In the genomic region with DNA sequence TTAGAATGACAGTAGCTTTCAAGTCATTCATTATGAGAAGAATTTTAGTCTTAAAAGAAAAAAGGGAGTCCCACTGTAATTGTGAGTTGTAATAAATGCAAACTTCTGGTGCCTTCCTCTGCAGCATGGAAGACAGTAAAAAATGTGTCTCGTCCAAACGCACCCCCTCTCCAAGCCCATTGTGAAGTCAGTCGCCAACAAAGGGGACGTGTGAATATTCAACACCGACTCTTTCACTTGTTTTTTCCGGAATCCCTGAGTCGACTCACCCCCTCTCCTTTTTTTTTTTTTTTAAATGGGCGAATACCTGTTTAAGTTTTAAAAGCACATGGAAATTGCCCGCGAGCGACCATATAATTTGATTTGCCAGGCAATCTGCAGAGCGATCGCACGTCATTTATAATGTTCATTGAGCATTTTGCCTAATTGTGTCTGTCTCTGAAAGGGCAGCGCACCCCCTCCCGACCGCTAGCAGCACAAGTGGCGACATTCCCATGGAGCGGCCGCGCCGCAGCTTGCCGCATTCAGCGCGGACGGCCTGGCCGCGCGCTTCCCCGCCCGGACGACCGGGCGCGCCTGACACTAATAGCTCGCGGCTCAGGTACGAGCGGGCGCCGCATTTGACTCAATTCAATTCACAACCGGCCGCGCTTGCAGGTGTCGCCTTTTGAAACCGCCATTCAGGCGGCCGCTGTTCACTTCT, we compare ENCODE assay signal across 17 cellular contexts. TPM values are rescaled to one million over a fixed set of nuclear protein-coding genes. Genes with fewer than 3 reads are reported as not detected.
DNase-seq lines count a peak whose midpoint lies in the region; ATAC-seq, FAIRE-seq and TF ChIP-seq lines count a peak whose summit lies in the region.
"Had no signal": no experiment of that assay in that cellular context is flagged by ENCODE, and none has a peak within 500 bp of the region (broad histone marks: within the 10 kb centered on the region; RNA-seq: fewer than 3 reads in every experiment).

No MANE protein-coding gene starts in this region.

- H3K36me3 ChIP-seq in K562 (ENCODE audit: control insufficient read depth, insufficient read depth, low read length) (no peaks in the 10 kb centered on the region), PC-3 (ENCODE audit: low read depth, low read length) (no peaks in the 10 kb centered on the region)
- H3K36me3 ChIP-seq: BLaER1 treated with 17β-estradiol and CSF1 and Interleukin-3, amounts not matched to agents 10 nM and 100 nM; stomach had no signal

- H3K27me3 ChIP-seq in K562 (ENCODE audit: control insufficient read depth in 2 of 2, insufficient read depth in 2 of 2, low read length in 2 of 2) (peaks cover 2 to 31% of the 10 kb centered on the region in 2 experiments), PC-3 (ENCODE audit: low read length) (peaks cover 27% of the 10 kb centered on the region)
- H3K27me3 ChIP-seq: BLaER1 treated with 17β-estradiol and CSF1 and Interleukin-3, amounts not matched to agents 10 nM and 100 nM had no signal

- POLR2A ChIA-PET in K562 (lab: Yijun Ruan, JAX) (no interaction called here), PC-3 (lab: Charles Lee; ENCODE audit: unreplicated experiment) (no interaction called here)

- H3K4me3 Mint-ChIP-seq in nephron: peak overlapping the region; percentile 47 to 74 (median 51)
- H3K4me3 Mint-ChIP-seq: activated naive CD4-positive, alpha-beta T cell treated with anti-CD3 and anti-CD28 coated beads for 36 hours had no signal

- H3K9me3 Mint-ChIP-seq in nephron: peaks cover 6% of the 10 kb centered on the region
- H3K9me3 Mint-ChIP-seq: activated naive CD4-positive, alpha-beta T cell treated with anti-CD3 and anti-CD28 coated beads for 36 hours had no signal

- 20% methylated on average over 31 of the region's 48 CpGs for WGBS in K562 (ENCODE audit: insufficient coverage, low coverage, missing lambda C conversion rate)

- ATAC-seq in K562 (peak; percentile 35; the same call in 1 of the 3 replicates), HG03520 (IDR thresholded peaks at IDR 0.05; ENCODE audit: unreplicated experiment) (no peak), PC-3 (no peak), GM21619 (IDR thresholded peaks at IDR 0.05; ENCODE audit: unreplicated experiment) (no peak)
- ATAC-seq: activated CD8-positive, alpha-beta T cell treated with anti-CD3 and anti-CD28 coated beads, Interleukin-2, amount 10 ng/mL, durations not matched to agents 7 days and 5 days; left colon had no signal

- H4K20me1 ChIP-seq in K562 (replicated peaks; ENCODE audit: control insufficient read depth, insufficient read depth, low read length) (peaks cover 4% of the 10 kb centered on the region; the same call in 1 of the 2 replicates), PC-3 (ENCODE audit: low read length) (no peaks in the 10 kb centered on the region)
- H4K20me1 ChIP-seq: BLaER1 treated with 17β-estradiol and CSF1 and Interleukin-3, amounts not matched to agents 10 nM and 100 nM had no signal

- no peak overlapping the region for H3K4me3 ChIP-seq in K562
- no peak overlapping the region for H3K4me3 ChIP-seq in PC-3 (ENCODE audit: low read length)
- H3K4me3 ChIP-seq: BLaER1 treated with 17β-estradiol and CSF1 and Interleukin-3, amounts not matched to agents 10 nM and 100 nM had no signal

- no peak for TF ChIP-seq RAD21 in K562 (CRISPR knock-in tag; conservative IDR thresholded peaks at IDR 0.05 in 1 of 2, IDR thresholded peaks at IDR 0.05 in 1 of 2)

- H3K36me3 Mint-ChIP-seq in nephron (ENCODE audit: low read depth): peaks cover 4% of the 10 kb centered on the region

- intact Hi-C loops in K562 (cut with micrococcal nuclease): no loop called here
- intact Hi-C loops in PC-3 (cut with micrococcal nuclease): no loop called here

- no peak for TF ChIP-seq POLR2A in K562 (conservative IDR thresholded peaks at IDR 0.05)

- H3K4me1 Mint-ChIP-seq in nephron: peaks cover 8% of the 10 kb centered on the region

- CTCF ChIA-PET in K562 (lab: Yijun Ruan, JAX; ENCODE audit: low intra/inter-chr PET ratio) (interaction anchor here (0.7 kb wide), 1 partner anchor 376 kb away, joined by 4 read pairs; no protein-coding TSS in a partner anchor), PC-3 (lab: Charles Lee) (interaction anchor here (0.6 kb wide), 1 partner anchor 274 kb away, joined by 6 read pairs; no protein-coding TSS in a partner anchor)

- TF ChIP-seq EP300 in K562 (IDR thresholded peaks at IDR 0.05; ENCODE audit: low read length): no peak

- H3K79me2 ChIP-seq in K562 (ENCODE audit: control insufficient read depth, insufficient read depth, low read length) (no peaks in the 10 kb centered on the region), PC-3 (ENCODE audit: low read length) (no peaks in the 10 kb centered on the region)

- H2AFZ ChIP-seq in K562 (ENCODE audit: low read depth, low read length): no peak overlapping the region
- no peak overlapping the region for H2AFZ ChIP-seq in PC-3 (ENCODE audit: low read length)

- in situ Hi-C loops in K562 (cut with MboI): loop anchor here (25.0 kb wide), 1 partner anchor 1339 kb away; no protein-coding TSS in a partner anchor

- no peak overlapping the region for H3K27ac Mint-ChIP-seq in nephron
- H3K27ac Mint-ChIP-seq: activated CD8-positive, alpha-beta T cell treated with anti-CD3 and anti-CD28 coated beads, Interleukin-2, amount 10 ng/mL, durations not matched to agents 7 days and 5 days; activated naive CD4-positive, alpha-beta T cell treated with anti-CD3 and anti-CD28 coated beads for 36 hours had no signal

- no peak for FAIRE-seq in K562 (lab: Jason Lieb, UNC)
- FAIRE-seq: colon, H54 had no signal

- DNase-seq in Ammon's horn (ENCODE audit: low spot score) (peak; percentile 48), GM10266 (ENCODE audit: extremely low spot score) (peak; percentile 26), K562 (ENCODE audit: extremely low read depth in 1 of 4, low spot score in 3 of 4) (no peak), PC-3 (no peak), globus pallidus (ENCODE audit: low spot score) (no peak)
- DNase-seq: activated CD8-positive, alpha-beta T cell treated with anti-CD3 and anti-CD28 coated beads, Interleukin-2, amount 10 ng/mL, durations not matched to agents 7 days and 5 days; activated naive CD4-positive, alpha-beta T cell treated with anti-CD3 and anti-CD28 coated beads for 36 hours; left colon; NCI-H2081; stomach had no signal

- no peak overlapping the region for H3K27ac ChIP-seq in K562 (ENCODE audit: extremely low read depth, low read depth, low read length)
- no peak overlapping the region for H3K27ac ChIP-seq in PC-3 (ENCODE audit: low read length)
- H3K27ac ChIP-seq: BLaER1 treated with 17β-estradiol and CSF1 and Interleukin-3, amounts not matched to agents 10 nM and 100 nM; stomach had no signal

- TF ChIP-seq CTCF in GM10266 (IDR thresholded peaks at IDR 0.05; ENCODE audit: control insufficient read depth, insufficient read depth, low read depth, missing control alignments) (no peak), K562 (IDR thresholded peaks at IDR 0.05 in 2 of 3, conservative IDR thresholded peaks at IDR 0.05 in 1 of 3; ENCODE audit: insufficient read depth in 2 of 3, low read depth in 1 of 3, low read length in 3 of 3) (no peak), nephron (IDR thresholded peaks at IDR 0.05; ENCODE audit: unreplicated experiment in 3 of 3) (no peak), PC-3 (conservative IDR thresholded peaks at IDR 0.05; ENCODE audit: low read depth, low read length) (no peak)

- H3F3A ChIP-seq in PC-3 (ENCODE audit: low read length, unreplicated experiment): no peaks in the 10 kb centered on the region

- H3K4me1 ChIP-seq in K562 (replicated peaks in 1 of 2; ENCODE audit: control insufficient read depth in 2 of 2, insufficient read depth in 2 of 2, low read length in 2 of 2) (peaks cover 0 to 22% of the 10 kb centered on the region in 2 experiments; a peak in 2 of 5 replicates), PC-3 (ENCODE audit: insufficient read depth, low read length) (no peaks in the 10 kb centered on the region)
- H3K4me1 ChIP-seq: BLaER1 treated with 17β-estradiol and CSF1 and Interleukin-3, amounts not matched to agents 10 nM and 100 nM had no signal

- no peaks in the 10 kb centered on the region for H3K9me1 ChIP-seq in K562 (ENCODE audit: control insufficient read depth, insufficient read depth, low read length)

- H3K4me2 ChIP-seq in K562 (ENCODE audit: insufficient read depth, low read length): no peak overlapping the region
- H3K4me2 ChIP-seq in PC-3 (ENCODE audit: low read length): no peak overlapping the region
- H3K4me2 ChIP-seq: BLaER1 treated with 17β-estradiol and CSF1 and Interleukin-3, amounts not matched to agents 10 nM and 100 nM had no signal

- no TSS peak for BruUV-seq in K562 (replicated peaks; lab: Mats Ljungman, UMichigan)
- BruUV-seq in PC-3 (replicated peaks; lab: Mats Ljungman, UMichigan): no TSS peak

- H3K9me3 ChIP-seq in K562 (replicated peaks; ENCODE audit: control insufficient read depth, insufficient read depth, low read depth, low read length): no peaks in the 10 kb centered on the region
- no peaks in the 10 kb centered on the region for H3K9me3 ChIP-seq in PC-3 (ENCODE audit: low read length)
- H3K9me3 ChIP-seq: stomach had no signal

- H3K9me2 ChIP-seq in PC-3 (replicated peaks; ENCODE audit: low read length): no peaks in the 10 kb centered on the region

- H3K9ac ChIP-seq in K562 (ENCODE audit: insufficient read depth in 1 of 2, low read depth in 2 of 2, low read length in 2 of 2): no peak overlapping the region
- no peak overlapping the region for H3K9ac ChIP-seq in PC-3 (ENCODE audit: low read length)
- H3K9ac ChIP-seq: BLaER1 treated with 17β-estradiol and CSF1 and Interleukin-3, amounts not matched to agents 10 nM and 100 nM had no signal

- peaks cover 98% of the 10 kb centered on the region for H3K27me3 Mint-ChIP-seq in nephron (ENCODE audit: low read depth)

TF ChIP-seq in K562, 482 proteins besides CTCF, POLR2A, EP300 and RAD21 (continues in another document):
- TF ChIP-seq ZNF232 (CRISPR knock-in tag; IDR thresholded peaks at IDR 0.05) (no peak), EP400 (IDR thresholded peaks at IDR 0.05) (no peak)

RNA-seq across cellular contexts. Expression of a gene that starts 19.1 kb away (rescaled TPM):
- total RNA-seq in K562 (2011; cell fraction: chromatin; rRNA removed; ENCODE audit: low replicate concordance): not detected in 2 replicates
- not detected in 2 replicates for total RNA-seq in K562 (2011; cell fraction: nucleolus; rRNA removed)
- not detected in 2 replicates for total RNA-seq in K562 (2011; cell fraction: nucleoplasm; rRNA removed)
- total RNA-seq in K562 (2014; rRNA removed): not detected in 2 replicates
- not detected in 2 replicates for total RNA-seq in K562 (2014; rRNA removed; fragmentation: Illumina TruSeq; extraction: Trizol)
- total RNA-seq in K562 (2015; rRNA removed; fragmentation: Illumina TruSeq; extraction: Trizol): not detected in 2 replicates
- total RNA-seq in K562 (2021): not detected in 2 replicates
- polyA plus RNA-seq in K562 (2011; rRNA removed): not detected in 2 replicates
- not detected in 2 replicates for polyA plus RNA-seq in K562 (2011; cell fraction: cytosol; rRNA removed)
- polyA plus RNA-seq in K562 (2011; cell fraction: nucleus; rRNA removed): not detected in 2 replicates
- not detected in 2 replicates for polyA plus RNA-seq in K562 (2012)
- not detected in 2 replicates for polyA plus RNA-seq in K562 (2014; fragmentation: Illumina TruSeq; extraction: Trizol)
- not detected for polyA plus RNA-seq in K562 (2014; fragmentation: Nextera tagmentation; extraction: Ambion mirVana)
- polyA plus RNA-seq in K562 (2014; rRNA removed): not detected in 2 replicates
- not detected in 2 replicates for polyA minus RNA-seq in K562 (2011; rRNA and poly(A)+ RNA removed)
- polyA minus RNA-seq in K562 (2011; cell fraction: cytosol; rRNA and poly(A)+ RNA removed): not detected in 2 replicates
- polyA minus RNA-seq in K562 (2011; cell fraction: nucleus; rRNA and poly(A)+ RNA removed): not detected in 2 replicates
- total RNA-seq in PC-3 (2014; rRNA removed): not detected in 2 replicates
- total RNA-seq: activated CD8-positive, alpha-beta T cell treated with anti-CD3 and anti-CD28 coated beads, Interleukin-2, amount 10 ng/mL, durations not matched to agents 7 days and 5 days; activated naive CD4-positive, alpha-beta T cell treated with anti-CD3 and anti-CD28 coated beads for 36 hours; left colon; omental fat pad had no signal

Comparison
In these comparisons a context has a peak if more than half of its experiments do, and no peak if none do; other contexts are left out.
1. DNase-seq: peak in Ammon's horn (single experiment) and GM10266 (single experiment); none in K562 (0 of 4), PC-3 (single experiment) and globus pallidus (single experiment).